In the genomic region with DNA sequence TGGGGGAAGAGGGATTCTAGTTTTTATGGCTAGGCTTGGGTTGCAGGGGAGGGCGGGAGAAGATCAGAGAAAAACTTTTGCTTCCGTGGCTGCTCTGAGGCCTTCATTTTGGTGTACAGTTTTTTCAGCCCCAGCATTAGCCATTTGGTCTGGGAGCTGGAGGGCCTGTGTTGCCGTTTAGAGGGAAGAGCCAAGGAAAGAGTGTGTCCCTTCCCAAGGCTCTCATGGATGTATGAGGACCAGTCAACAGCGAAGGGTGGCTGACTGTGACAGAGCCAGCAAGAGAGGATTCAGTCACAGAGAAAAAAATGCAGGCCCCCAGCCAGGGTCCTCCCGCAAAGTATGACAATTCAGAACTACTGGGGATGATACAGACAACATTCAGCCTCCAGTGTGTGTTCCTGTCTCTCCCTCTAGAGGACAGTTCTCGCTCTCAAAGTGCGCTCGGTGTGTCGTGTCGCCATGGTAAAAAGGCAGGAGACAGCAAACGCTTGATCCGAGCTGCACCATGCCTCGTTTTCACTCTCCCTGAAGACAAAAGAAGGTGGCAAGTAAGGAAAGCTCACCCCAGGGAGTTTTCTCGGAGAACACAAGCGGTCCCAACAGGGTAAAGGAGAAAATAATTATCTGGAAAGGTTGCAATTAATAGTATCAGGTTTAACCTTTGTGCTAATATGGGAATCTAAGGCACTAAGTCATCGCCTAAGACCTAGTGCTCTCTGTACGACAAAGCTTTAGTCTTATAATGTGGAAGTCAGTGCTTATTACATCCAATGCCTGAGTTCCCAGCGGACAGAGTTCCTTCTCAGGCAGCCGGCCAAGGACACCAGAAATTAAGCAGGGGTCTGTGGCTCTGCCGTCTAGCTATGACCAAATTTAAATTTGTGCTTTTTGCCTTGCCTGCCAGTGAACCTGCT, we compare ENCODE assay signal across 1 cellular context.
TF ChIP-seq lines count a peak whose summit lies in the region.

No MANE protein-coding gene starts in this region.

TF ChIP-seq in K562, 482 proteins besides CTCF, POLR2A, EP300 and RAD21 (continued from another document):
- TF ChIP-seq ILK (tag; IDR thresholded peaks at IDR 0.05; ENCODE audit: borderline replicate concordance, low read depth) (no peak), FOXJ2 (tag; IDR thresholded peaks at IDR 0.05) (no peak)
